In the genomic region with DNA sequence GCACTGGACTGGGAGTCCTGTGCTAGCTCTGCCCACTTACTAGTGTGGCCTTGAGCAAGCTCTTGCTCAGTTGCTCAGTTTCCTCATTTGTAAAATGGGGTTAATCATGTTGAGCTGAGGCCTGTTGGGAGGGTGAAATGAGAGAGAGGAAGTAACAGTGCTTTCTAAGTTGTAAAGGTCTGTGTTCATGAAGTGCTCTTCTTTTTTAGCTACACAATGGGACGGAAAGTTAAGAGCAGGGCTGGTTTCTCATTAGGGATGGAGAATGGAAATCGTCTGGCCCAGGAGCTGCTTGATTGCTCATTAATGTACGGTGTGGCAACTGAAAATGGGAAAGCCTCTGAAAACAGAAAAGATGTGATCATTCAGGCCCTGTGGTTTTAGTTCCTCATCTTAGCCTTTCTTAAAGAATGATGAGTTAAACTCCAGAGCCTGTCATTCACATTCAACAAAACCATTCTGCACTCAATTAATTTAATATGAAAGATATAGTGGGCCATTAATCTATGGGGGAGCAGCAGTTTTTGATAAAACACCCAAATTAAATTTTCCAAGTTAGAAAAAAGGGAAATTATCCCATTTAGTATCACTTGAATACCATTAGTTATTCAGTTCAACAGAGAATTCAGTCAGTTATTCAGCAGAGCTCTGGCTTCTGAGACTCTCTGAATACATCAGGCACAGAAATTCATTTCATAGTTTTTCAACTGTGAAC, we compare ENCODE assay signal across 13 cellular contexts.
DNase-seq lines count a peak whose midpoint lies in the region; ATAC-seq and TF ChIP-seq lines count a peak whose summit lies in the region.
"Had no signal": no experiment of that assay in that cellular context is flagged by ENCODE, and none has a peak within 500 bp of the region (broad histone marks: within the 10 kb centered on the region; RNA-seq: fewer than 3 reads in every experiment).

No MANE protein-coding gene starts in this region.

- no peaks in the 10 kb centered on the region for H4K20me1 ChIP-seq in OCI-LY3 (ENCODE audit: insufficient read depth, low read length)

- H3K4me3 ChIP-seq in OCI-LY3 (ENCODE audit: low read length) = 0 out of 2 replicates have a peak overlapping the region, but pooled peaks have one; percentile 10
- H3K4me3 ChIP-seq in uterus = no peak overlapping the region

- POLR2A ChIA-PET in activated CD8-positive, alpha-beta T cell treated with anti-CD3 and anti-CD28 coated beads, Interleukin-2, amount 10 ng/mL, durations not matched to agents 7 days and 5 days (lab: Charles Lee) = no interaction called here

- H3K9me3 Mint-ChIP-seq in activated CD8-positive, alpha-beta T cell treated with anti-CD3 and anti-CD28 coated beads, Interleukin-2, amount 10 ng/mL, durations not matched to agents 7 days and 5 days (ENCODE audit: insufficient read depth) = no peaks in the 10 kb centered on the region
- H3K9me3 Mint-ChIP-seq: stimulated activated naive CD8-positive, alpha-beta T cell treated with anti-CD3 and anti-CD28 coated beads, Interleukin-15, Interleukin-2, amounts not matched to agents 100 ng/mL and 50 ng/mL, for 24 hours had no signal

- H3K27me3 Mint-ChIP-seq in activated CD8-positive, alpha-beta T cell treated with anti-CD3 and anti-CD28 coated beads, Interleukin-2, amount 10 ng/mL, durations not matched to agents 7 days and 5 days (ENCODE audit: low read depth) = peaks cover 4% of the 10 kb centered on the region

- H3K36me3 Mint-ChIP-seq in activated CD8-positive, alpha-beta T cell treated with anti-CD3 and anti-CD28 coated beads, Interleukin-2, amount 10 ng/mL, durations not matched to agents 7 days and 5 days (ENCODE audit: low read depth) = no peaks in the 10 kb centered on the region

- no peak overlapping the region for H3K4me3 Mint-ChIP-seq in activated CD8-positive, alpha-beta T cell treated with anti-CD3 and anti-CD28 coated beads, Interleukin-2, amount 10 ng/mL, durations not matched to agents 7 days and 5 days
- H3K4me3 Mint-ChIP-seq: stimulated activated naive CD8-positive, alpha-beta T cell treated with anti-CD3 and anti-CD28 coated beads, Interleukin-15, Interleukin-2, amounts not matched to agents 100 ng/mL and 50 ng/mL, for 24 hours had no signal

- no peak for TF ChIP-seq POLR2A in uterus (IDR thresholded peaks at IDR 0.05)

- CTCF ChIA-PET in activated CD8-positive, alpha-beta T cell treated with anti-CD3 and anti-CD28 coated beads, Interleukin-2, amount 10 ng/mL, durations not matched to agents 7 days and 5 days (lab: Charles Lee) = interaction anchor here (1.0 to 3.0 kb wide), 10 partner anchors 10 to 220 kb away, joined by 3 to 8 read pairs (median 4); a partner anchor contains a TSS

- DNase-seq in GM10266 (ENCODE audit: extremely low spot score) (peak; percentile 48), GM20000 (ENCODE audit: low spot score) (peak; percentile 61), iPS-NIHi7 (ENCODE audit: extremely low spot score) (no peak), uterus (no peak), globus pallidus (ENCODE audit: low spot score) (no peak)
- DNase-seq in activated CD8-positive, alpha-beta T cell treated with anti-CD3 and anti-CD28 coated beads, Interleukin-2, amount 10 ng/mL, durations not matched to agents 7 days and 5 days = no peak
- DNase-seq: mammary epithelial cell, NCI-H1048, SHP77 treated with DMSO at 0.1 percent for 48 hours had no signal

- H3K9me3 ChIP-seq in OCI-LY3 (ENCODE audit: insufficient read depth, low read length) = no peaks in the 10 kb centered on the region
- no peaks in the 10 kb centered on the region for H3K9me3 ChIP-seq in uterus

- H3K27ac ChIP-seq in OCI-LY3 (ENCODE audit: low read length) (peak overlapping the region; percentile 74), uterus (no peak overlapping the region)
- H3K27ac ChIP-seq: C4-2B had no signal

- no peaks in the 10 kb centered on the region for H3K4me1 Mint-ChIP-seq in activated CD8-positive, alpha-beta T cell treated with anti-CD3 and anti-CD28 coated beads, Interleukin-2, amount 10 ng/mL, durations not matched to agents 7 days and 5 days (ENCODE audit: low read depth)

- H3K27ac Mint-ChIP-seq in activated CD8-positive, alpha-beta T cell treated with anti-CD3 and anti-CD28 coated beads, Interleukin-2, amount 10 ng/mL, durations not matched to agents 7 days and 5 days = no peak overlapping the region
- H3K27ac Mint-ChIP-seq: stimulated activated naive CD8-positive, alpha-beta T cell treated with anti-CD3 and anti-CD28 coated beads, Interleukin-15, Interleukin-2, amounts not matched to agents 100 ng/mL and 50 ng/mL, for 24 hours had no signal

- H3K4me1 ChIP-seq in OCI-LY3 (ENCODE audit: low read length) (peaks cover 35% of the 10 kb centered on the region), uterus (no peaks in the 10 kb centered on the region)

- H3K79me2 ChIP-seq in OCI-LY3 (ENCODE audit: low read length) = no peaks in the 10 kb centered on the region

- H2AFZ ChIP-seq in OCI-LY3 (ENCODE audit: low read depth, low read length) = peak overlapping the region; percentile 72

- peak overlapping the region; percentile 66 for H3K4me2 ChIP-seq in OCI-LY3 (ENCODE audit: low read length)

- ATAC-seq in HG03064 (IDR thresholded peaks at IDR 0.05; ENCODE audit: low read depth, unreplicated experiment) = peak; percentile 66
- ATAC-seq in activated CD8-positive, alpha-beta T cell treated with anti-CD3 and anti-CD28 coated beads, Interleukin-2, amount 10 ng/mL, durations not matched to agents 7 days and 5 days = no peak

- H3K27me3 ChIP-seq in OCI-LY3 (ENCODE audit: low read depth, low read length) (no peaks in the 10 kb centered on the region), uterus (no peaks in the 10 kb centered on the region)

- TF ChIP-seq CTCF in GM10266 (IDR thresholded peaks at IDR 0.05; ENCODE audit: control insufficient read depth, insufficient read depth, low read depth, missing control alignments) (no peak), GM20000 (IDR thresholded peaks at IDR 0.05; ENCODE audit: extremely low read depth, missing control alignments) (no peak), OCI-LY3 (IDR thresholded peaks at IDR 0.05; ENCODE audit: low read depth, low read length) (no peak), uterus (IDR thresholded peaks at IDR 0.05) (no peak)

- H3K9ac ChIP-seq in OCI-LY3 (ENCODE audit: low read length) = 0 out of 2 replicates have a peak overlapping the region, but pooled peaks have one; percentile 26

- intact Hi-C loops in uterus (cut with DNase I; ENCODE audit: low total_unique reads) = no loop called here

- H3K36me3 ChIP-seq in OCI-LY3 (replicated peaks; ENCODE audit: low read depth, low read length) = no peaks in the 10 kb centered on the region
- H3K36me3 ChIP-seq in uterus = no peaks in the 10 kb centered on the region

Comparison
In these comparisons a context has a peak if more than half of its experiments do, and no peak if none do; other contexts are left out.
1. DNase-seq: peak in GM10266 (single experiment) and GM20000 (single experiment); none in iPS-NIHi7 (single experiment), activated CD8-positive, alpha-beta T cell treated with anti-CD3 and anti-CD28 coated beads, Interleukin-2, amount 10 ng/mL, durations not matched to agents 7 days and 5 days (single experiment), uterus (0 of 2) and globus pallidus (single experiment).